24 cellular contexts compared by ENCODE assay signal in genomic region chr5:126864042-126864688, GRCh38.
A peak's percentile ranks its signal among the peaks of the same experiment; 100 is the strongest.
DNase-seq lines count a peak whose midpoint lies in the region; ATAC-seq and TF ChIP-seq lines count a peak whose summit lies in the region.
"Had no signal": no experiment of that assay in that cellular context is flagged by ENCODE, and none has a peak within 500 bp of the region (broad histone marks: within the 10 kb centered on the region; RNA-seq: fewer than 3 reads in every experiment).

No MANE protein-coding gene starts in this region.

- peak in 1 of 2 experiments; percentile 37; a peak in 2 of 4 replicates for TF ChIP-seq CTCF in GM23338 (conservative IDR thresholded peaks at IDR 0.05; ENCODE audit: low read depth in 2 of 2)
- no peak for TF ChIP-seq CTCF in esophagus muscularis mucosa (IDR thresholded peaks at IDR 0.05)
- no peak for TF ChIP-seq CTCF in body of pancreas (IDR thresholded peaks at IDR 0.05)

- H3K27ac Mint-ChIP-seq in GM23338 = no peak overlapping the region
- H3K27ac Mint-ChIP-seq: activated naive CD8-positive, alpha-beta T cell treated with anti-CD3 and anti-CD28 coated beads, Interleukin-2, amount 10 ng/mL, durations not matched to agents 7 days and 5 days; naive thymus-derived CD4-positive, alpha-beta T cell; stimulated activated naive B cell treated with anti-CD40 and anti-IgM and Interleukin-4, amounts not matched to agents 10 μg/mL and 1 μg/mL and 100 μg/mL, for 72 hours had no signal

- peak; percentile 87 for ATAC-seq in GM23338
- no peak for ATAC-seq in body of pancreas
- no peak for ATAC-seq in HG03520 (IDR thresholded peaks at IDR 0.05; ENCODE audit: unreplicated experiment)
- ATAC-seq: heart left ventricle; left lung; naive thymus-derived CD4-positive, alpha-beta T cell had no signal

- no peaks in the 10 kb centered on the region for H3K9me3 ChIP-seq in esophagus muscularis mucosa
- H3K9me3 ChIP-seq in skeletal muscle tissue (ENCODE audit: control insufficient read depth in 3 of 3, low read length in 3 of 3) = no peaks in the 10 kb centered on the region
- H3K9me3 ChIP-seq in body of pancreas = no peaks in the 10 kb centered on the region
- H3K9me3 ChIP-seq: heart left ventricle, left lung, Peyer's patch, thoracic aorta had no signal

- H3K79me2 ChIP-seq in GM23338 (replicated peaks; ENCODE audit: insufficient read depth) = no peaks in the 10 kb centered on the region

- H3K9me2 ChIP-seq in GM23338 (ENCODE audit: insufficient read depth) = 0 out of 2 replicates have a peak, but pooled peaks cover 3% of the 10 kb centered on the region

- H3K4me3 ChIP-seq in GM23338 = no peak overlapping the region
- H3K4me3 ChIP-seq in esophagus muscularis mucosa = no peak overlapping the region
- peak overlapping the region; percentile 49 to 66 (median 49) for H3K4me3 ChIP-seq in skeletal muscle tissue (ENCODE audit: low read length in 3 of 3)
- no peak overlapping the region for H3K4me3 ChIP-seq in body of pancreas
- H3K4me3 ChIP-seq: heart left ventricle, left lung, Peyer's patch, thoracic aorta had no signal

- H3F3A ChIP-seq in GM23338 (replicated peaks; ENCODE audit: low read depth) = peaks cover 5% of the 10 kb centered on the region; the same call in 1 of the 2 replicates

- no peaks in the 10 kb centered on the region; the same call in 2 of the 3 replicates for H3K36me3 Mint-ChIP-seq in GM23338 (ENCODE audit: low read depth)

- intact Hi-C loops in esophagus muscularis mucosa (cut with DNase I) = no loop called here
- intact Hi-C loops in body of pancreas (cut with DNase I) = no loop called here

- H3K27me3 Mint-ChIP-seq in GM23338 (ENCODE audit: insufficient read depth, low read depth, poor library complexity) = no peaks in the 10 kb centered on the region
- H3K27me3 Mint-ChIP-seq: activated naive CD8-positive, alpha-beta T cell treated with anti-CD3 and anti-CD28 coated beads, Interleukin-2, amount 10 ng/mL, durations not matched to agents 7 days and 5 days; CD4-positive, alpha-beta memory T cell; naive thymus-derived CD4-positive, alpha-beta T cell; stimulated activated naive B cell treated with anti-CD40 and anti-IgM and Interleukin-4, amounts not matched to agents 10 μg/mL and 1 μg/mL and 100 μg/mL, for 72 hours had no signal

- no peak overlapping the region for H2AFZ ChIP-seq in GM23338

- H3K4me1 ChIP-seq in GM23338 (ENCODE audit: insufficient read depth) = peaks cover 6% of the 10 kb centered on the region; the same call in 1 of the 2 replicates
- H3K4me1 ChIP-seq in esophagus muscularis mucosa = peaks cover 0 to 7% (median 6%) of the 10 kb centered on the region in 4 donors
- peaks cover 4 to 9% (median 6%) of the 10 kb centered on the region in 3 donors for H3K4me1 ChIP-seq in skeletal muscle tissue (ENCODE audit: control insufficient read depth in 3 of 3, insufficient read depth in 3 of 3, low read length in 3 of 3)
- H3K4me1 ChIP-seq in body of pancreas = no peaks in the 10 kb centered on the region
- H3K4me1 ChIP-seq: Peyer's patch had no signal

- H3K9ac ChIP-seq in skeletal muscle tissue (ENCODE audit: low read depth in 1 of 3, low read length in 3 of 3) = peak overlapping the region in 1 of 3 donors; percentile 27
- H3K9ac ChIP-seq: KMS-11 had no signal

- H3K27ac ChIP-seq in GM23338 (ENCODE audit: low read depth) (no peak overlapping the region), esophagus muscularis mucosa (replicated peaks in 1 of 4) (no peak overlapping the region), skeletal muscle tissue (ENCODE audit: low read depth, low read length) (no peak overlapping the region), body of pancreas (no peak overlapping the region)
- H3K27ac ChIP-seq: heart left ventricle, KMS-11, left lung, Peyer's patch, thoracic aorta had no signal

- DNase-seq in GM23338 (ENCODE audit: low spot score) = peak; percentile 68
- peak; percentile 68 for DNase-seq in NCI-H2029 treated with DMSO at 0.1 percent for 48 hours (lab: John Stamatoyannopoulos, UW)
- DNase-seq in esophagus muscularis mucosa (ENCODE audit: extremely low spot score) = peak; percentile 88
- DNase-seq in body of pancreas = no peak
- no peak for DNase-seq in NCI-H526 treated with DMSO at 0.1 percent for 48 hours (lab: John Stamatoyannopoulos, UW)
- DNase-seq: activated CD4-positive, alpha-beta T cell treated with anti-CD3 and anti-CD28 coated beads, Interleukin-2, amount 50 U/mL, for 48 hours; activated CD8-positive, alpha-beta memory T cell treated with anti-CD3 and anti-CD28 coated beads, Interleukin-2, amount 50 U/mL, for 4 hours; activated naive CD8-positive, alpha-beta T cell treated with anti-CD3 and anti-CD28 coated beads, Interleukin-2, amount 10 ng/mL, durations not matched to agents 7 days and 5 days; CD4-positive, alpha-beta memory T cell; cerebellar nuclear complex; GDM1; heart left ventricle; left lung; naive thymus-derived CD4-positive, alpha-beta T cell; NCI-H1436; NCI-H510A; NK-92 treated with Interleukin-12 subunit alpha and Interleukin-12 subunit beta, amount 100 ng/mL, for 24 hours; Peyer's patch; stimulated activated CD4-positive, alpha-beta T cell treated with anti-CD3 and anti-CD28 coated beads, Interleukin-4, amount 100 ng/mL, for 24 hours; stimulated activated naive B cell treated with anti-CD40 and anti-IgM and Interleukin-4, amounts not matched to agents 10 μg/mL and 1 μg/mL and 100 μg/mL, for 72 hours had no signal

- no peaks in the 10 kb centered on the region for H4K20me1 ChIP-seq in GM23338 (replicated peaks; ENCODE audit: insufficient read depth)

- H3K4me2 ChIP-seq in GM23338 = no peak overlapping the region
- H3K4me2 ChIP-seq: KMS-11 had no signal

- H3K27me3 ChIP-seq in GM23338 (ENCODE audit: insufficient read depth) = no peaks in the 10 kb centered on the region
- H3K27me3 ChIP-seq in esophagus muscularis mucosa = peaks cover 0 to 37% (median 0%) of the 10 kb centered on the region in 4 donors
- H3K27me3 ChIP-seq in skeletal muscle tissue (ENCODE audit: control insufficient read depth in 3 of 3, insufficient read depth in 3 of 3, low read length in 3 of 3) = no peaks in the 10 kb centered on the region
- no peaks in the 10 kb centered on the region for H3K27me3 ChIP-seq in body of pancreas
- H3K27me3 ChIP-seq: heart left ventricle, left lung, Peyer's patch had no signal

- H3K4me3 Mint-ChIP-seq in GM23338 = no peak overlapping the region
- H3K4me3 Mint-ChIP-seq: activated naive CD8-positive, alpha-beta T cell treated with anti-CD3 and anti-CD28 coated beads, Interleukin-2, amount 10 ng/mL, durations not matched to agents 7 days and 5 days; CD4-positive, alpha-beta memory T cell; naive thymus-derived CD4-positive, alpha-beta T cell; stimulated activated naive B cell treated with anti-CD40 and anti-IgM and Interleukin-4, amounts not matched to agents 10 μg/mL and 1 μg/mL and 100 μg/mL, for 72 hours had no signal

- no peaks in the 10 kb centered on the region for H3K9me3 Mint-ChIP-seq in GM23338
- H3K9me3 Mint-ChIP-seq: activated naive CD8-positive, alpha-beta T cell treated with anti-CD3 and anti-CD28 coated beads, Interleukin-2, amount 10 ng/mL, durations not matched to agents 7 days and 5 days; CD4-positive, alpha-beta memory T cell; stimulated activated naive B cell treated with anti-CD40 and anti-IgM and Interleukin-4, amounts not matched to agents 10 μg/mL and 1 μg/mL and 100 μg/mL, for 72 hours had no signal

- 90% methylated on average over 21 of the region's 22 CpGs for WGBS in esophagus muscularis mucosa
- 90 to 91% methylated on average over 21 to 22 of the region's 22 CpGs for WGBS in body of pancreas, 2 donors

- no peak for TF ChIP-seq EP300 in esophagus muscularis mucosa (IDR thresholded peaks at IDR 0.05)

- no peaks in the 10 kb centered on the region; the same call in 1 of the 2 replicates for H3K36me3 ChIP-seq in GM23338 (ENCODE audit: insufficient read depth)
- H3K36me3 ChIP-seq in esophagus muscularis mucosa = no peaks in the 10 kb centered on the region
- H3K36me3 ChIP-seq in skeletal muscle tissue (ENCODE audit: control insufficient read depth in 3 of 3, insufficient read depth in 3 of 3, low read length in 3 of 3) = no peaks in the 10 kb centered on the region
- H3K36me3 ChIP-seq in body of pancreas (replicated peaks in 1 of 2; ENCODE audit: insufficient read depth in 1 of 2, low read depth in 2 of 2) = no peaks in the 10 kb centered on the region
- H3K36me3 ChIP-seq: heart left ventricle, left lung, Peyer's patch, thoracic aorta had no signal

- TF ChIP-seq POLR2A in esophagus muscularis mucosa (IDR thresholded peaks at IDR 0.05; ENCODE audit: low read depth) (no peak), body of pancreas (IDR thresholded peaks at IDR 0.05) (no peak)

- H3K4me1 Mint-ChIP-seq in GM23338 = peaks cover 12% of the 10 kb centered on the region

TF ChIP-seq in GM23338, 12 proteins besides CTCF, POLR2A, EP300 and RAD21 (continues in another document):
- TF ChIP-seq ETS1 (IDR thresholded peaks at IDR 0.05) (no peak), EZH2 (IDR thresholded peaks at IDR 0.05; ENCODE audit: low read depth, unreplicated experiment) (no peak)

Comparison
In these comparisons a context has a peak if more than half of its experiments do, and no peak if none do; other contexts are left out.
1. DNase-seq: peak in GM23338 (single experiment), NCI-H2029 treated with DMSO at 0.1 percent for 48 hours (single experiment) and esophagus muscularis mucosa (single experiment); none in body of pancreas (0 of 4) and NCI-H526 treated with DMSO at 0.1 percent for 48 hours (single experiment).
2. H3K4me3 ChIP-seq: peak in skeletal muscle tissue (3 of 3); none in GM23338 (single experiment), esophagus muscularis mucosa (0 of 4) and body of pancreas (0 of 2).